In the genomic region with DNA sequence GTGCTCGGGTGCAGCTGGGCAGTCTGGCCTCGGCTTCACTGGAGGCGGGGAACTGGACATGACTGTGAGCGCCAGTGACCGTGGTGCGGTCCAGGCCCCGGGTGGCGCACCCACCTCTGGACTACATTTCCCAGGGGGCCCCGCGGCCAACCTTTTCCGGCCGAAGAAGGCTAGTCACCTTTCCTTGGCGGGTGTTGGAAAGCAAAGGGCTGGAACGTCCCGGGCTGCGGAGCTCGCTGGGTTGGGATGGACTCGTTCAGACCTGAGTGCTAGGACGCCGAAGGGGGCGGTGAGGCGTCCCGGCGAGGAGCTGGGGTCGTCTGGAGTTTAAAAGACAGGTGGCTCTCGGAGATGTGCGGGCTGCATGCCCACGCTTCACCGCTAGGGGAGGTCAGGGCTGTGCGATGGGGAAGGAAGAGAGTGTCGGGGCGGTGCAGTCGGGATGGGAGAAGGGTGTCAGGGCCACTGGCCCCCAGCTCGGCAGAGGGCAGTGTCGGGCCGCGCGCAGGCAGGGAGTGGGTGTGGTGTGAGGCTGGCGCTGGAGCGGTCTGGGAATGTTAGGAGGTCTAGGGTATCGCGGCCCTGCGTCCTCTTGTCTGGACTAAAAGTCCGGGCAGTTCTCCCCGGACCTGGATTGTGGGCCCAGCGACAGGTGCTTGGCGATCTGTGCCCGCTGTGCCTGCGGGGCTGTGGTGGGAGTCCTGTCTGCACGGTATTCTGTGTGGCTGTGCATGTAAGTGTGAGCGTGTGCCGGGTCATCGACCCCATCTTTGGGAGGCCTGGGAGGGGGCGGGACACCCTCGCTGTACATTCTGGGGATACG, we compare ENCODE assay signal across 8 cellular contexts. TPM values are rescaled to one million over a fixed set of nuclear protein-coding genes. Genes with fewer than 3 reads are reported as not detected.
A peak's percentile ranks its signal among the peaks of the same experiment; 100 is the strongest.
DNase-seq lines count a peak whose midpoint lies in the region; ATAC-seq and TF ChIP-seq lines count a peak whose summit lies in the region.

No MANE protein-coding gene starts in this region.

- DNase-seq in G401 (ENCODE audit: low spot score) (peak; percentile 86), brain microvascular endothelial cell (peak; percentile 61), NCI-H2081 treated with DMSO at 0.1 percent for 48 hours (lab: John Stamatoyannopoulos, UW) (no peak)
- peak; percentile 60 to 67 for DNase-seq in stimulated activated CD4-positive, alpha-beta T cell treated with anti-CD3 and anti-CD28 coated beads, Interleukin-12 subunit alpha, Interleukin-12 subunit beta, amount 100 ng/mL, for 24 hours (ENCODE audit: low read depth in 2 of 2)

- peak; percentile 100 for TF ChIP-seq CTCF in VCaP (conservative IDR thresholded peaks at IDR 0.05)
- TF ChIP-seq CTCF in brain microvascular endothelial cell (IDR thresholded peaks at IDR 0.05; ENCODE audit: low read depth, low read length, missing control alignments): peak; percentile 96

- H3K36me3 ChIP-seq in brain microvascular endothelial cell (replicated peaks) (no peaks in the 10 kb centered on the region), iPS-18a (ENCODE audit: control insufficient read depth, low read depth, low read length) (no peaks in the 10 kb centered on the region)

- H3K27me3 ChIP-seq in brain microvascular endothelial cell (replicated peaks): no peaks in the 10 kb centered on the region
- no peaks in the 10 kb centered on the region for H3K27me3 ChIP-seq in iPS-18a (ENCODE audit: control insufficient read depth, insufficient read depth, low read length)

- in situ Hi-C loops in G401 (cut with HindIII; ENCODE audit: low sequenced_read_pairs): no loop called here
- in situ Hi-C loops in brain microvascular endothelial cell (cut with HindIII; ENCODE audit: low pct_ligation_motif_present, low sequenced_read_pairs): no loop called here

- H3K9ac ChIP-seq in iPS-18a (ENCODE audit: low read length): peak overlapping the region; percentile 50

- H3K4me1 ChIP-seq in iPS-18a (ENCODE audit: control insufficient read depth, low read depth, low read length): no peaks in the 10 kb centered on the region

- H3K4me3 ChIP-seq in brain microvascular endothelial cell (ENCODE audit: low read depth, low read length) (peak overlapping the region; percentile 69), iPS-18a (ENCODE audit: low read length) (peak overlapping the region; percentile 79)

- H3K27ac ChIP-seq in VCaP (peak overlapping the region; percentile 84), brain microvascular endothelial cell (no peak overlapping the region), iPS-18a (ENCODE audit: low read length) (no peak overlapping the region)

- H3K9me3 ChIP-seq in iPS-18a (ENCODE audit: control insufficient read depth, low read depth, low read length): peaks cover 23% of the 10 kb centered on the region

- ATAC-seq in HG03175 (IDR thresholded peaks at IDR 0.05; ENCODE audit: unreplicated experiment) (peak; percentile 74), GM21515 (IDR thresholded peaks at IDR 0.05; ENCODE audit: unreplicated experiment) (no peak)

RNA-seq across cellular contexts. Expression of a gene that starts 57.1 kb away (rescaled TPM):
- total RNA-seq in G401 (2014; rRNA removed; shearing (Covaris generic)): 0.12 and 0.14 TPM in 2 replicates

RNA-seq across cellular contexts. Expression of a gene that starts 57.1 kb away (rescaled TPM):
- total RNA-seq in G401 (2014; rRNA removed; shearing (Covaris generic)): not detected in 2 replicates
